ENCODE assay signal across 1 cellular context in genomic region chr16:84266451-84266850, GRCh38.
TF ChIP-seq lines count a peak whose summit lies in the region.

No MANE protein-coding gene starts in this region.

TF ChIP-seq in K562, 482 proteins besides CTCF, POLR2A, EP300 and RAD21 (continued from another document and continues in another):
- TF ChIP-seq PKNOX1 (IDR thresholded peaks at IDR 0.05) (0 out of 2 replicates have a peak, but pooled peaks have one; percentile 15), SNRNP70 (optimal IDR thresholded peaks at IDR 0.05; ENCODE audit: low read depth, low read length) (no peak), CREB5 (CRISPR knock-in tag; IDR thresholded peaks at IDR 0.05) (no peak), COPS2 (conservative IDR thresholded peaks at IDR 0.05) (no peak), BACH1 (tag; IDR thresholded peaks at IDR 0.05) (no peak), ZBTB9 (CRISPR knock-in tag; IDR thresholded peaks at IDR 0.05) (no peak), NR2C1 (IDR thresholded peaks at IDR 0.05) (peak; percentile 97), NR2C1 (tag; IDR thresholded peaks at IDR 0.05) (peak; percentile 98), RCOR1 (IDR thresholded peaks at IDR 0.05; ENCODE audit: borderline replicate concordance in 1 of 2, low read depth in 2 of 2, low read length in 2 of 2) (no peak), CREM (IDR thresholded peaks at IDR 0.05; ENCODE audit: low read depth) (peak; percentile 80), BDP1 (IDR thresholded peaks at IDR 0.05; ENCODE audit: insufficient read depth, insufficient read length) (no peak), ZNF507 (tag; conservative IDR thresholded peaks at IDR 0.05) (no peak), MYC (IDR thresholded peaks at IDR 0.05; ENCODE audit: low read depth, low read length) (no peak), MYC (CRISPR knock-in tag; IDR thresholded peaks at IDR 0.05; ENCODE audit: borderline replicate concordance, low read depth) (no peak), NFYB (IDR thresholded peaks at IDR 0.05; ENCODE audit: extremely low read depth, insufficient read length) (peak; percentile 100), ESRRA (IDR thresholded peaks at IDR 0.05; ENCODE audit: borderline replicate concordance, low read depth) (peak; percentile 25; the same call in 1 of the 2 replicates), TAF1 (IDR thresholded peaks at IDR 0.05; ENCODE audit: control insufficient read depth, extremely low read depth, insufficient read depth, low read length, severe bottlenecking) (no peak), ZNF444 (CRISPR knock-in tag; IDR thresholded peaks at IDR 0.05) (no peak), FOS (IDR thresholded peaks at IDR 0.05; ENCODE audit: extremely low read depth, insufficient read length) (peak; percentile 96), IRF9 (tag; IDR thresholded peaks at IDR 0.05) (no peak), TCFL5 (CRISPR knock-in tag; conservative IDR thresholded peaks at IDR 0.05) (no peak), ZKSCAN3 (CRISPR knock-in tag; IDR thresholded peaks at IDR 0.05) (no peak), TFAP4 (CRISPR knock-in tag; IDR thresholded peaks at IDR 0.05; ENCODE audit: borderline replicate concordance) (no peak), MAZ (CRISPR knock-in tag; conservative IDR thresholded peaks at IDR 0.05 in 1 of 2, IDR thresholded peaks at IDR 0.05 in 1 of 2) (0 out of 4 replicates have a peak, but pooled peaks of 1 of the 2 experiments have one; percentile 33), MXI1 (IDR thresholded peaks at IDR 0.05; ENCODE audit: low read depth, low read length) (no peak), USF2 (CRISPR knock-in tag; IDR thresholded peaks at IDR 0.05) (peak; percentile 98), CBFA2T2 (conservative IDR thresholded peaks at IDR 0.05) (peak; percentile 78), RBM25 (IDR thresholded peaks at IDR 0.05; ENCODE audit: low read depth, low read length, severe bottlenecking) (peak; percentile 86), RERE (CRISPR knock-in tag; IDR thresholded peaks at IDR 0.05; ENCODE audit: borderline replicate concordance) (no peak), CHD2 (IDR thresholded peaks at IDR 0.05; ENCODE audit: low read depth, low read length) (peak; percentile 73), TOE1 (IDR thresholded peaks at IDR 0.05; ENCODE audit: borderline replicate concordance) (peak; percentile 94), TOE1 (CRISPR knock-in tag; IDR thresholded peaks at IDR 0.05; ENCODE audit: borderline replicate concordance, low read depth) (no peak), FOXP4 (CRISPR knock-in tag; IDR thresholded peaks at IDR 0.05; ENCODE audit: borderline replicate concordance) (no peak), SMAD2 (IDR thresholded peaks at IDR 0.05; ENCODE audit: low read depth, low read length) (no peak), STAT6 (CRISPR knock-in tag; IDR thresholded peaks at IDR 0.05) (no peak), SIX5 (IDR thresholded peaks at IDR 0.05; ENCODE audit: borderline replicate concordance in 1 of 2, insufficient read depth in 1 of 2, low read depth in 1 of 2, low read length in 2 of 2) (peak; percentile 90 to 93), HDAC3 (IDR thresholded peaks at IDR 0.05; ENCODE audit: borderline replicate concordance, partially characterized antibody) (no peak), TCF3 (CRISPR knock-in tag; IDR thresholded peaks at IDR 0.05) (no peak), ZNF24 (IDR thresholded peaks at IDR 0.05) (no peak), TFE3 (CRISPR knock-in tag; IDR thresholded peaks at IDR 0.05) (peak; percentile 90), ASH1L (IDR thresholded peaks at IDR 0.05; ENCODE audit: borderline replicate concordance, low read depth, partially characterized antibody) (peak; percentile 68), ZNF830 (CRISPR knock-in tag; IDR thresholded peaks at IDR 0.05) (no peak), ARID2 (IDR thresholded peaks at IDR 0.05) (no peak)
